In the genomic region with DNA sequence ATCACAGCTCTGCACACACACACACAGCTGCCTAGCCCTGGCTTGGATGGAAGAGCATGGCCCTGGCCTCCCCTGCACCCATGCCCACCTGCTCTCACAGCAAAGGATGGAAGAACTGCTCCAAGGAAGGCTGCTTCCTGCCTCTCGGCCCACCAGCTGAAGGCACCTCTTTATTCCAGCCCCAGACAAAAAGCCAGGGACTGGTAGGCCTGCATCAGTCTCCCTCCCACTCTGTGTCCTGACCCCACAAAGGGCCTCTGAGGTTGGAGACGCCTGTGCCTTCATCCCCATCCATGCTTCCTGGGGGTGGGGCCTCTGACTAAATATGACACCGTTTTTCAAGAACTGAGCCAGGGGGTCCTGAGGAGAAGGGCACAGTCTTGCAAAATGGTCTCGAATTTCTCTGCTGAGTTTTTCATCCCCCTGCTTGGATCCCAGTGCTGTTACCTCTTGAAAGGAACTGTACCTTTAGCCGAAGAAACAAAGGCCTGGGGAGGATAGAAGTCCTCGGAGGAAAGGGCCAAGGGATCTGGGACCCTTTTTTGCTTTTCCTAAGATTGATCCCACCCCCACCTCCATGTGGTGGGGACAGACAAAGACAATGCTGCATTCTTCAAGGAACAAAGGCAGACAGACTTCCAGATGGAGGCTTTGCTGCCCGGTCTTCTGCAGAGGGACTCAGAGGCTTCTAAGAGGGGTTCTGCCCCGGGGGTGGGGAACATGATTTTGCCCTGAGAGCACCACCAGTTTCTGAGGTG, we compare ENCODE assay signal across 1 cellular context.
TF ChIP-seq lines count a peak whose summit lies in the region.

No MANE protein-coding gene starts in this region.

TF ChIP-seq in H1, 55 proteins besides CTCF, POLR2A, EP300 and RAD21:
- TF ChIP-seq, protein P1, sequence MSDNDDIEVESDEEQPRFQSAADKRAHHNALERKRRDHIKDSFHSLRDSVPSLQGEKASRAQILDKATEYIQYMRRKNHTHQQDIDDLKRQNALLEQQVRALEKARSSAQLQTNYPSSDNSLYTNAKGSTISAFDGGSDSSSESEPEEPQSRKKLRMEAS (IDR thresholded peaks at IDR 0.05) = no peak
- TF ChIP-seq RBBP5 (IDR thresholded peaks at IDR 0.05; ENCODE audit: borderline replicate concordance, low read depth, low read length) = no peak
- no peak for TF ChIP-seq RXRA (IDR thresholded peaks at IDR 0.05; ENCODE audit: insufficient read depth, low read depth, low read length)
- no peak for TF ChIP-seq TAF7 (optimal IDR thresholded peaks at IDR 0.05; ENCODE audit: borderline replicate concordance, low read depth, low read length)
- no peak for TF ChIP-seq EGR1 (IDR thresholded peaks at IDR 0.05; ENCODE audit: borderline replicate concordance, low read depth, low read length)
- TF ChIP-seq CTBP2 (IDR thresholded peaks at IDR 0.05; ENCODE audit: borderline replicate concordance, insufficient read depth, insufficient read length, low read length) = no peak
- TF ChIP-seq TBP (IDR thresholded peaks at IDR 0.05; ENCODE audit: low read depth, low read length) = no peak
- no peak for TF ChIP-seq YY1 (IDR thresholded peaks at IDR 0.05; ENCODE audit: low read depth, low read length)
- no peak for TF ChIP-seq BACH1 (IDR thresholded peaks at IDR 0.05; ENCODE audit: low read length)
- no peak for TF ChIP-seq CBX8 (IDR thresholded peaks at IDR 0.05; ENCODE audit: borderline replicate concordance, low read depth, low read length)
- TF ChIP-seq SRF (IDR thresholded peaks at IDR 0.05; ENCODE audit: low read depth, low read length) = no peak
- no peak for TF ChIP-seq POLR2AphosphoS5 (IDR thresholded peaks at IDR 0.05; ENCODE audit: low read depth, low read length)
- TF ChIP-seq BRCA1 (IDR thresholded peaks at IDR 0.05; ENCODE audit: low read depth, low read length) = no peak
- no peak for TF ChIP-seq CEBPB (IDR thresholded peaks at IDR 0.05; ENCODE audit: low read depth, low read length)
- no peak for TF ChIP-seq SP4 (IDR thresholded peaks at IDR 0.05; ENCODE audit: low read length)
- no peak for TF ChIP-seq TEAD4 (IDR thresholded peaks at IDR 0.05; ENCODE audit: low read depth, low read length)
- TF ChIP-seq, protein P2, sequence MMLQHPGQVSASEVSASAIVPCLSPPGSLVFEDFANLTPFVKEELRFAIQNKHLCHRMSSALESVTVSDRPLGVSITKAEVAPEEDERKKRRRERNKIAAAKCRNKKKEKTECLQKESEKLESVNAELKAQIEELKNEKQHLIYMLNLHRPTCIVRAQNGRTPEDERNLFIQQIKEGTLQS (IDR thresholded peaks at IDR 0.05; ENCODE audit: insufficient read depth, low read depth, low read length) = no peak
- no peak for TF ChIP-seq FOSL1 (IDR thresholded peaks at IDR 0.05; ENCODE audit: insufficient read depth, low read depth, low read length)
- TF ChIP-seq HDAC6 (IDR thresholded peaks at IDR 0.05; ENCODE audit: low read depth, low read length) = no peak
- no peak for TF ChIP-seq ZNF274 (IDR thresholded peaks at IDR 0.05; ENCODE audit: borderline replicate concordance, extremely low read depth, low read length)
